Comparison of ENCODE assay signal across 22 cellular contexts in the genomic region with DNA sequence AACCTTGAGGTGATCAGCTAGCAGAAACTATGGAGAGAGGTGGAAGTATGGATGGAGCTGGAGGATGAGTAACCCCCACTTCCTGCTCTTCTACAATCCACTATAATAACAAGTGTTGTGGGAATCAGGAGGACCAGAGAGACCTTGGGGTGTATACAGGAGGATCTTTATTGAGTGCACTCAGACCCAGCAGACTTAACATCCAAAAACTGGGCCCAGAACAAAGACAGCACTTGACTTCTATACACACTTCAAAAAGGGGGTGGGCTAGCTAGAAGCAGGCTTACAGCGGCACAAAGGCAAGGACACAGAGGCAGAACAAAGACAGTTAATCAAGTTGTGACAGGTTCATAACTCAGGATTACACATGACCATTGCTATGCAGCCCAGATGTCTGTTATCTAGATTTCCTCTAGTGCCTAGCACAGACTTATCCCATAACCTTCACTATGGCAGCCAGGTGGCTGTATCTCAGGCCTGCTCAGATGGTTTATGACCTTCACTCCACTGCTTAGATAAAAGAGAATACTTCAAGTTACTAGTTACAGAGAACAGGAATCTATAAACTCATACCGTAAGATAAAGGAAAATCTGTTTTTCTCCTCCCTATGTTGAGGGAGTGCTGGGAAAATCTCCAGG. TPM values are rescaled to one million over a fixed set of nuclear protein-coding genes. Genes with fewer than 3 reads are reported as not detected.
A peak's percentile ranks its signal among the peaks of the same experiment; 100 is the strongest.
DNase-seq lines count a peak whose midpoint lies in the region; ATAC-seq, FAIRE-seq and TF ChIP-seq lines count a peak whose summit lies in the region.
"Had no signal": no experiment of that assay in that cellular context is flagged by ENCODE, and none has a peak within 500 bp of the region (broad histone marks: within the 10 kb centered on the region; RNA-seq: fewer than 3 reads in every experiment).

No MANE protein-coding gene starts in this region.

- no peak for FAIRE-seq in pancreas (lab: Jason Lieb, UNC)
- FAIRE-seq: A549, GM19239, H1 had no signal

- CTCF ChIA-PET in Panc1 (lab: Charles Lee): no interaction called here

- H3K4me3 ChIP-seq in Panc1 (ENCODE audit: low read depth in 2 of 2, low read length in 2 of 2): no peak overlapping the region
- no peak overlapping the region for H3K4me3 ChIP-seq in coronary artery
- no peak overlapping the region for H3K4me3 ChIP-seq in mesodermal cell (ENCODE audit: extremely low read depth, insufficient read depth, low read length, poor library complexity, severe bottlenecking)
- no peak overlapping the region for H3K4me3 ChIP-seq in pancreas
- H3K4me3 ChIP-seq: A549, Peyer's patch had no signal

- H3K36me3 ChIP-seq in Panc1 (ENCODE audit: control insufficient read depth, insufficient read depth, low read length) (no peaks in the 10 kb centered on the region), mesodermal cell (ENCODE audit: control insufficient read depth, insufficient read depth, low read length) (no peaks in the 10 kb centered on the region), pancreas (no peaks in the 10 kb centered on the region)
- H3K36me3 ChIP-seq: Peyer's patch had no signal

- in situ Hi-C loops in Panc1 (cut with HindIII; ENCODE audit: low pct_unique_long_range_greater_than_20kb, low sequenced_read_pairs): no loop called here

- no TSS peak for BruUV-seq in Panc1 (replicated peaks; lab: Mats Ljungman, UMichigan)

- WGBS in mesodermal cell (ENCODE audit: insufficient coverage in 2 of 2), 2 experiments: 0% methylated on average over 1 of the region's 2 CpGs
- WGBS in pancreas, 2 donors: 8 to 15% methylated on average over 2 of the region's 2 CpGs

- ATAC-seq in Panc1: no peak
- no peak for ATAC-seq in pancreas
- no peak for ATAC-seq in HG03469 (IDR thresholded peaks at IDR 0.05; ENCODE audit: unreplicated experiment)
- ATAC-seq: A549 had no signal

- intact Hi-C loops in Panc1 (cut with micrococcal nuclease; ENCODE audit: unreplicated experiment): no loop called here
- intact Hi-C loops in pancreas (cut with DNase I): no loop called here

- POLR2A ChIA-PET in Panc1 (lab: Charles Lee): no interaction called here

- TF ChIP-seq CTCF in Panc1 (IDR thresholded peaks at IDR 0.05): no peak
- TF ChIP-seq CTCF in coronary artery (IDR thresholded peaks at IDR 0.05): no peak
- TF ChIP-seq CTCF in pancreas (IDR thresholded peaks at IDR 0.05): no peak

- H3K9me3 ChIP-seq in Panc1 (ENCODE audit: control insufficient read depth, insufficient read depth, low read depth, low read length) (peaks cover 9% of the 10 kb centered on the region; the same call in 1 of the 2 replicates), mesodermal cell (ENCODE audit: control insufficient read depth, low read length) (peaks cover 46% of the 10 kb centered on the region), pancreas (no peaks in the 10 kb centered on the region)

- H3K27ac ChIP-seq in Panc1 (ENCODE audit: low read length) (peak overlapping the region; percentile 56; the same call in 1 of the 2 replicates), coronary artery (no peak overlapping the region), mesodermal cell (ENCODE audit: low read depth, low read length, severe bottlenecking) (peak overlapping the region; percentile 88), pancreas (no peak overlapping the region)
- H3K27ac ChIP-seq: A549, C4-2B, Peyer's patch had no signal

- DNase-seq in ELF-1 (ENCODE audit: low read depth, low spot score): peak; percentile 53
- DNase-seq in Panc1 (ENCODE audit: low read depth, low spot score): no peak
- peak; percentile 8 for DNase-seq in coronary artery (ENCODE audit: low spot score)
- no peak for DNase-seq in DMS153 treated with DMSO at 0.1 percent for 48 hours (lab: John Stamatoyannopoulos, UW; ENCODE audit: unreplicated experiment)
- DNase-seq in cerebellar cortex (ENCODE audit: low spot score): no peak
- DNase-seq in pancreas: no peak
- DNase-seq: DMS 273 treated with DMSO at 0.1 percent for 48 hours, EL, KBM-7, NCI-H1436, NCI-H2029, NCI-H2171 treated with DMSO at 0.1 percent for 48 hours, NCI-H748 treated with DMSO at 0.1 percent for 48 hours, Peyer's patch, Right ventricle myocardium superior had no signal

- H3K4me1 ChIP-seq in Panc1 (ENCODE audit: control insufficient read depth, insufficient read depth, low read length) (no peaks in the 10 kb centered on the region), mesodermal cell (ENCODE audit: control insufficient read depth, insufficient read depth, low read length, poor library complexity, severe bottlenecking) (no peaks in the 10 kb centered on the region), pancreas (no peaks in the 10 kb centered on the region)
- H3K4me1 ChIP-seq: A549, Peyer's patch had no signal

- H3K27me3 ChIP-seq in Panc1 (ENCODE audit: control insufficient read depth, insufficient read depth, low read length) (no peaks in the 10 kb centered on the region), pancreas (no peaks in the 10 kb centered on the region)
- H3K27me3 ChIP-seq: Peyer's patch had no signal

RNA-seq across cellular contexts. Expression of gene PADI2, which starts 36.1 kb away (rescaled TPM):
- total RNA-seq in Panc1 (2021; ENCODE audit: unreplicated experiment) (507 TPM), pancreas (1 to 10 TPM in 3 of 6 donors, under 1 TPM in 3; 0.42 to 10.0 (median 1.1) TPM)
- polyA plus RNA-seq in Panc1 (2012; ENCODE audit: insufficient read length): 830 TPM
- 0.29 TPM for polyA plus RNA-seq in mesodermal cell (2013, experiment 1 of 2)
- polyA plus RNA-seq in mesodermal cell (2013, experiment 2 of 2): 0.46 TPM
- polyA plus RNA-seq in pancreas: under 1 TPM; 0.54 to 0.80 TPM

RNA-seq across cellular contexts. Expression of gene PADI1, which starts 49.6 kb away (rescaled TPM):
- total RNA-seq in Panc1 (2021; ENCODE audit: unreplicated experiment): 2.3 TPM
- polyA plus RNA-seq in Panc1 (2012; ENCODE audit: insufficient read length): 2.6 TPM
- polyA plus RNA-seq in mesodermal cell (2013, experiment 1 of 2): 0.33 TPM
- 0.25 TPM for polyA plus RNA-seq in mesodermal cell (2013, experiment 2 of 2)
- total RNA-seq in pancreas: not detected
- under 1 TPM in 1 of 2 donors, not detected in 1; 0.23 TPM for polyA plus RNA-seq in pancreas
- total RNA-seq: NCI-H460, Peyer's patch, Right ventricle myocardium superior had no signal

Comparison
In these comparisons a context has a peak if more than half of its experiments do, and no peak if none do; other contexts are left out.
1. DNase-seq: peak in ELF-1 (single experiment) and coronary artery (single experiment); none in Panc1 (single experiment), DMS153 treated with DMSO at 0.1 percent for 48 hours (single experiment), cerebellar cortex (single experiment) and pancreas (0 of 6).
2. H3K27ac ChIP-seq: peak in Panc1 (single experiment) and mesodermal cell (single experiment); none in coronary artery (0 of 2) and pancreas (0 of 4).
3. RNA of gene PADI2, which starts 36.1 kb away (total RNA-seq): 507 TPM in Panc1 (single experiment); 0.42 to 10.0 TPM in pancreas; every median in the first group is over 10 times any median in the second.